In the genomic region with DNA sequence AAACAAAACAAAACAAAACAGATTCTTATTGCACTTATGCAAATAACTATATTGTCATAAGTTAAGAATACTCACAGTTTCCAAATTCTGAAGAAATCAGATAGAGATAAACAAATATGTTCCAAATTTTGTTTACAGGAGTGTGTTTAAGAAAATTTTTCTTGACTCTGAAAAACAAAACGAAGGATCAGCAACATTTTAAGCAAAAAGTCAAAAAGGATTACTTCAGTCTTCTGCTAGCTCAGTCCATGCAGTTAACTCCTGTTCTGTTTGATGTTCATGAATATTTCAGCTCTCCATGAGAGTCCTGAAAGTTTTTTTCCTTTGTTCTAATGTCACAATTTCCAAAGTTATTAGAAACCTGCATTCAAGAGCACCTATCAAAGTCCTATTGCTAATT, we compare ENCODE assay signal across 26 cellular contexts. TPM values are rescaled to one million over a fixed set of nuclear protein-coding genes. Genes with fewer than 3 reads are reported as not detected.
A peak's percentile ranks its signal among the peaks of the same experiment; 100 is the strongest.
DNase-seq lines count a peak whose midpoint lies in the region; ATAC-seq and TF ChIP-seq lines count a peak whose summit lies in the region.
"Had no signal": no experiment of that assay in that cellular context is flagged by ENCODE, and none has a peak within 500 bp of the region (broad histone marks: within the 10 kb centered on the region; RNA-seq: fewer than 3 reads in every experiment).

No MANE protein-coding gene starts in this region.

- H3K56ac ChIP-seq in mesendoderm (ENCODE audit: low read length): no peak overlapping the region

- H2AFZ ChIP-seq in PC-3 (ENCODE audit: low read length): no peak overlapping the region
- H2AFZ ChIP-seq: GM23248 had no signal

- H2BK15ac ChIP-seq in mesendoderm (replicated peaks; ENCODE audit: low read depth): no peak overlapping the region

- intact Hi-C loops in PC-3 (cut with micrococcal nuclease): no loop called here

- H2BK5ac ChIP-seq in mesendoderm (ENCODE audit: low read length): no peak overlapping the region

- ATAC-seq in PC-3: no peak
- ATAC-seq in HG03095 (IDR thresholded peaks at IDR 0.05; ENCODE audit: unreplicated experiment): no peak
- ATAC-seq: A549 had no signal

- no peak overlapping the region for H3K18ac ChIP-seq in mesendoderm (ENCODE audit: low read length)

- H3K9ac ChIP-seq in PC-3 (ENCODE audit: low read length): no peak overlapping the region
- H3K9ac ChIP-seq in mesendoderm (ENCODE audit: low read length): no peak overlapping the region
- H3K9ac ChIP-seq: BLaER1 treated with 17β-estradiol and CSF1 and Interleukin-3, amounts not matched to agents 10 nM and 100 nM; GM23248 had no signal

- H3F3A ChIP-seq in PC-3 (ENCODE audit: low read length, unreplicated experiment): no peaks in the 10 kb centered on the region

- H3K23ac ChIP-seq in mesendoderm (ENCODE audit: low read length): no peak overlapping the region

- no peaks in the 10 kb centered on the region for H3K9me2 ChIP-seq in PC-3 (replicated peaks; ENCODE audit: low read length)

- no peak overlapping the region for H3K4ac ChIP-seq in mesendoderm (ENCODE audit: low read depth, low read length)

- no peaks in the 10 kb centered on the region for H3K36me3 ChIP-seq in HEK293 (ENCODE audit: control insufficient read depth in 2 of 2, insufficient read depth in 1 of 2, low read length in 2 of 2)
- H3K36me3 ChIP-seq in PC-3 (ENCODE audit: low read depth, low read length): no peaks in the 10 kb centered on the region
- no peaks in the 10 kb centered on the region for H3K36me3 ChIP-seq in mesendoderm (ENCODE audit: control insufficient read depth, insufficient read depth, low read length)
- H3K36me3 ChIP-seq: BE2C had no signal

- no peak for TF ChIP-seq CTCF in HEK293 (tag by site-specific recombination; IDR thresholded peaks at IDR 0.05)
- TF ChIP-seq CTCF in PC-3 (conservative IDR thresholded peaks at IDR 0.05; ENCODE audit: low read depth, low read length): no peak

- H3K4me1 ChIP-seq in HEK293 (ENCODE audit: control insufficient read depth, insufficient read depth, low read length): no peaks in the 10 kb centered on the region
- no peaks in the 10 kb centered on the region for H3K4me1 ChIP-seq in PC-3 (ENCODE audit: insufficient read depth, low read length)
- no peaks in the 10 kb centered on the region for H3K4me1 ChIP-seq in mesendoderm (ENCODE audit: control insufficient read depth, low read depth, low read length)
- H3K4me1 ChIP-seq: A549, BE2C had no signal

- CTCF ChIA-PET in HEK293 (lab: Yijun Ruan, JAX) (no interaction called here), PC-3 (lab: Charles Lee) (interaction anchor here (0.6 kb wide), 1 partner anchor 126 kb away, joined by 8 read pairs; no protein-coding TSS in a partner anchor)

- no peak overlapping the region for H4K8ac ChIP-seq in mesendoderm (ENCODE audit: low read depth, low read length)

- WGBS in mesendoderm (ENCODE audit: extremely low coverage, insufficient coverage, low lambda C conversion rate): no CpG with 5 or more reads among the region's 1 CpG

- no peak overlapping the region for H2BK120ac ChIP-seq in mesendoderm (ENCODE audit: low read depth, low read length)

- no peaks in the 10 kb centered on the region for H3K27me3 ChIP-seq in PC-3 (ENCODE audit: low read length)
- no peaks in the 10 kb centered on the region for H3K27me3 ChIP-seq in mesendoderm (ENCODE audit: insufficient read depth, low read length, poor library complexity)
- H3K27me3 ChIP-seq: BE2C; BLaER1 treated with 17β-estradiol and CSF1 and Interleukin-3, amounts not matched to agents 10 nM and 100 nM had no signal

- H4K5ac ChIP-seq in mesendoderm (ENCODE audit: low read length): no peak overlapping the region

- H3K4me3 ChIP-seq in HEK293 (ENCODE audit: low read depth, low read length) (no peak overlapping the region), PC-3 (ENCODE audit: low read length) (no peak overlapping the region), mesendoderm (ENCODE audit: low read length) (no peak overlapping the region)
- H3K4me3 ChIP-seq: A549; BLaER1 treated with 17β-estradiol and CSF1 and Interleukin-3, amounts not matched to agents 10 nM and 100 nM; GM23248 had no signal

- H3K9me3 ChIP-seq in HEK293 (ENCODE audit: control insufficient read depth, insufficient read depth, low read depth, low read length): no peaks in the 10 kb centered on the region
- H3K9me3 ChIP-seq in PC-3 (ENCODE audit: low read length): 0 out of 2 replicates have a peak, but pooled peaks cover 26% of the 10 kb centered on the region
- H3K9me3 ChIP-seq: BE2C had no signal

- no peaks in the 10 kb centered on the region for H4K20me1 ChIP-seq in PC-3 (ENCODE audit: low read length)
- H4K20me1 ChIP-seq: BLaER1 treated with 17β-estradiol and CSF1 and Interleukin-3, amounts not matched to agents 10 nM and 100 nM had no signal

- POLR2A ChIA-PET in HEK293 (lab: Yijun Ruan, JAX): no interaction called here
- POLR2A ChIA-PET in PC-3 (lab: Charles Lee; ENCODE audit: unreplicated experiment): no interaction called here

- H3K4me2 ChIP-seq in PC-3 (ENCODE audit: low read length) (no peak overlapping the region), mesendoderm (ENCODE audit: low read length) (no peak overlapping the region)
- H3K4me2 ChIP-seq: A549; BLaER1 treated with 17β-estradiol and CSF1 and Interleukin-3, amounts not matched to agents 10 nM and 100 nM had no signal

- H3K79me2 ChIP-seq in PC-3 (ENCODE audit: low read length) (no peaks in the 10 kb centered on the region), mesendoderm (ENCODE audit: control insufficient read depth, insufficient read depth, low read length) (no peaks in the 10 kb centered on the region)

- no TSS peak for BruUV-seq in PC-3 (replicated peaks; lab: Mats Ljungman, UMichigan)

- no peak overlapping the region for H2AK5ac ChIP-seq in mesendoderm (ENCODE audit: low read length)

- in situ Hi-C loops in Caki2 (cut with HindIII; ENCODE audit: low pct_unique_long_range_greater_than_20kb, low sequenced_read_pairs): no loop called here

- DNase-seq in Caki2 (ENCODE audit: low read depth) (peak; percentile 14), PC-3 (peak; percentile 5), mesendoderm (peak; percentile 32), KG1 (lab: John Stamatoyannopoulos, UW) (no peak)
- no peak for DNase-seq in activated CD4-positive, alpha-beta T cell treated with anti-CD3 and anti-CD28 coated beads, Interleukin-2, amount 50 U/mL, for 48 hours
- DNase-seq: 8988T; ACHN; AML-193; BE2C; CD4-positive, alpha-beta T cell; CD8-positive, alpha-beta memory T cell; DMS153; DMS79 treated with DMSO at 0.1 percent for 48 hours; GF-D8; GM23248; H7; HCEC 1CT; HFFc6 had no signal

- H3K27ac ChIP-seq in HEK293 (ENCODE audit: extremely low read depth, low read depth, low read length): no peak overlapping the region
- H3K27ac ChIP-seq in PC-3 (ENCODE audit: low read length): no peak overlapping the region
- H3K27ac ChIP-seq in mesendoderm (ENCODE audit: low read depth, low read length): no peak overlapping the region
- H3K27ac ChIP-seq: A549; BLaER1 treated with 17β-estradiol and CSF1 and Interleukin-3, amounts not matched to agents 10 nM and 100 nM; GM23248 had no signal

- no peaks in the 10 kb centered on the region for H3K79me1 ChIP-seq in mesendoderm (ENCODE audit: low read length)

TF ChIP-seq in HEK293, 187 proteins besides CTCF, POLR2A, EP300 and RAD21 (continues in another document):
- TF ChIP-seq, protein P1, sequence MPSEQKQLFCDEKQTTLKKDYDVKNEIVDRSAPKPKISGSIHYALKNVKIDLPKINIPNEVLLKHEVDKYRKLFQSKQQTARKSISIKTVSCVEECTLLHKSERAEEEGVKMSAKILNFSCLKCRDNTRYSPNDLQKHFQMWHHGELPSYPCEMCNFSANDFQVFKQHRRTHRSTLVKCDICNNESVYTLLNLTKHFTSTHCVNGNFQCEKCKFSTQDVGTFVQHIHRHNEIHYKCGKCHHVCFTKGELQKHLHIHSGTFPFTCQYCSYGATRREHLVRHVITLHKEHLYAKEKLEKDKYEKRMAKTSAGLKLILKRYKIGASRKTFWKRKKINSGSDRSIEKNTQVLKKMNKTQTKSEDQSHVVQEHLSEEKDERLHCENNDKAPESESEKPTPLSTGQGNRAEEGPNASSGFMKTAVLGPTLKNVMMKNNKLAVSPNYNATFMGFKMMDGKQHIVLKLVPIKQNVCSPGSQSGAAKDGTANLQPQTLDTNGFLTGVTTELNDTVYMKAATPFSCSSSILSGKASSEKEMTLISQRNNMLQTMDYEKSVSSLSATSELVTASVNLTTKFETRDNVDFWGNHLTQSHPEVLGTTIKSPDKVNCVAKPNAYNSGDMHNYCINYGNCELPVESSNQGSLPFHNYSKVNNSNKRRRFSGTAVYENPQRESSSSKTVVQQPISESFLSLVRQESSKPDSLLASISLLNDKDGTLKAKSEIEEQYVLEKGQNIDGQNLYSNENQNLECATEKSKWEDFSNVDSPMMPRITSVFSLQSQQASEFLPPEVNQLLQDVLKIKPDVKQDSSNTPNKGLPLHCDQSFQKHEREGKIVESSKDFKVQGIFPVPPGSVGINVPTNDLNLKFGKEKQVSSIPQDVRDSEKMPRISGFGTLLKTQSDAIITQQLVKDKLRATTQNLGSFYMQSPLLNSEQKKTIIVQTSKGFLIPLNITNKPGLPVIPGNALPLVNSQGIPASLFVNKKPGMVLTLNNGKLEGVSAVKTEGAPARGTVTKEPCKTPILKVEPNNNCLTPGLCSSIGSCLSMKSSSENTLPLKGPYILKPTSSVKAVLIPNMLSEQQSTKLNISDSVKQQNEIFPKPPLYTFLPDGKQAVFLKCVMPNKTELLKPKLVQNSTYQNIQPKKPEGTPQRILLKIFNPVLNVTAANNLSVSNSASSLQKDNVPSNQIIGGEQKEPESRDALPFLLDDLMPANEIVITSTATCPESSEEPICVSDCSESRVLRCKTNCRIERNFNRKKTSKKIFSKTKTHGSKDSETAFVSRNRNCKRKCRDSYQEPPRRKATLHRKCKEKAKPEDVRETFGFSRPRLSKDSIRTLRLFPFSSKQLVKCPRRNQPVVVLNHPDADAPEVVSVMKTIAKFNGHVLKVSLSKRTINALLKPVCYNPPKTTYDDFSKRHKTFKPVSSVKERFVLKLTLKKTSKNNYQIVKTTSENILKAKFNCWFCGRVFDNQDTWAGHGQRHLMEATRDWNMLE (tag by site-specific recombination; conservative IDR thresholded peaks at IDR 0.05; ENCODE audit: low read depth): no peak
- peak; percentile 90 for TF ChIP-seq TRIM28 (IDR thresholded peaks at IDR 0.05; ENCODE audit: borderline replicate concordance, low read length)
- peak; percentile 36; the same call in 1 of the 2 replicates for TF ChIP-seq ZNF549 (tag by site-specific recombination; IDR thresholded peaks at IDR 0.05)

RNA-seq across cellular contexts. Expression of a gene that starts 33.2 kb away (rescaled TPM):
- not detected in 2 replicates for total RNA-seq in Caki2 (2014; rRNA removed; shearing (Covaris generic); ENCODE audit: low replicate concordance)
- not detected in 2 replicates for total RNA-seq in PC-3 (2014; rRNA removed)
- 0.03 TPM for polyA plus RNA-seq in mesendoderm (2013, experiment 1 of 2)
- 0.04 TPM for polyA plus RNA-seq in mesendoderm (2013, experiment 2 of 2)
- total RNA-seq: CD4-positive, alpha-beta T cell; CD8-positive, alpha-beta memory T cell; Daoy; G401; GM23248; HFFc6 had no signal
- polyA plus RNA-seq: A549; CD14-positive monocyte; CD8-positive, alpha-beta memory T cell; GM23248 had no signal

RNA-seq across cellular contexts. Expression of a gene that starts 38.6 kb away (rescaled TPM):
- 45.5 and 58.7 TPM in 2 replicates for total RNA-seq in Caki2 (2014; rRNA removed; shearing (Covaris generic); ENCODE audit: low replicate concordance)
- 55.5 and 59.0 TPM in 2 replicates for total RNA-seq in PC-3 (2014; rRNA removed)
- 28.4 TPM for polyA plus RNA-seq in mesendoderm (2013, experiment 1 of 2)
- 27.4 TPM for polyA plus RNA-seq in mesendoderm (2013, experiment 2 of 2)

RNA-seq across cellular contexts. Expression of a gene that starts 56.0 kb away (rescaled TPM):
- total RNA-seq in Caki2 (2014; rRNA removed; shearing (Covaris generic); ENCODE audit: low replicate concordance): not detected in 2 replicates
- 0.26 and 0.58 TPM in 2 replicates for total RNA-seq in PC-3 (2014; rRNA removed)
- polyA plus RNA-seq in mesendoderm (2013, experiment 1 of 2): not detected
- not detected for polyA plus RNA-seq in mesendoderm (2013, experiment 2 of 2)
- total RNA-seq: CD4-positive, alpha-beta T cell; CD8-positive, alpha-beta memory T cell; Daoy; G401; H1; H7 had no signal
- polyA plus RNA-seq: CD14-positive monocyte; CD8-positive, alpha-beta memory T cell; H1 had no signal

Comparison
In these comparisons a context has a peak if more than half of its experiments do, and no peak if none do; other contexts are left out.
1. DNase-seq: peak in Caki2 (single experiment), PC-3 (single experiment) and mesendoderm (single experiment); none in KG1 (single experiment) and activated CD4-positive, alpha-beta T cell treated with anti-CD3 and anti-CD28 coated beads, Interleukin-2, amount 50 U/mL, for 48 hours (0 of 2).